Comparison of ENCODE assay signal across 1 cellular context in genomic region chr12:108403952-108404351, GRCh38.
TF ChIP-seq lines count a peak whose summit lies in the region.

No MANE protein-coding gene starts in this region.

TF ChIP-seq in H1, 55 proteins besides CTCF, POLR2A, EP300 and RAD21:
- TF ChIP-seq BRCA1 (IDR thresholded peaks at IDR 0.05; ENCODE audit: low read depth, low read length) (no peak), HDAC6 (IDR thresholded peaks at IDR 0.05; ENCODE audit: low read depth, low read length) (no peak), POLR2AphosphoS5 (IDR thresholded peaks at IDR 0.05; ENCODE audit: low read depth, low read length) (no peak), KDM1A (IDR thresholded peaks at IDR 0.05; ENCODE audit: borderline replicate concordance, low read length) (no peak), EZH2 (IDR thresholded peaks at IDR 0.05; ENCODE audit: low read depth, low read length, severe bottlenecking) (no peak), ASH2L (IDR thresholded peaks at IDR 0.05; ENCODE audit: low read length) (no peak), JUN (IDR thresholded peaks at IDR 0.05; ENCODE audit: low read depth, low read length) (no peak), RFX5 (IDR thresholded peaks at IDR 0.05; ENCODE audit: borderline replicate concordance, low read depth, low read length) (no peak), CREB1 (IDR thresholded peaks at IDR 0.05) (no peak), CTBP2 (IDR thresholded peaks at IDR 0.05; ENCODE audit: borderline replicate concordance, insufficient read depth, insufficient read length, low read length) (no peak), TCF12 (IDR thresholded peaks at IDR 0.05; ENCODE audit: low read depth, low read length) (no peak), KDM4A (IDR thresholded peaks at IDR 0.05; ENCODE audit: low read depth, low read length, severe bottlenecking) (no peak), SUZ12 (IDR thresholded peaks at IDR 0.05; ENCODE audit: low read length) (no peak)
